In the genomic region with DNA sequence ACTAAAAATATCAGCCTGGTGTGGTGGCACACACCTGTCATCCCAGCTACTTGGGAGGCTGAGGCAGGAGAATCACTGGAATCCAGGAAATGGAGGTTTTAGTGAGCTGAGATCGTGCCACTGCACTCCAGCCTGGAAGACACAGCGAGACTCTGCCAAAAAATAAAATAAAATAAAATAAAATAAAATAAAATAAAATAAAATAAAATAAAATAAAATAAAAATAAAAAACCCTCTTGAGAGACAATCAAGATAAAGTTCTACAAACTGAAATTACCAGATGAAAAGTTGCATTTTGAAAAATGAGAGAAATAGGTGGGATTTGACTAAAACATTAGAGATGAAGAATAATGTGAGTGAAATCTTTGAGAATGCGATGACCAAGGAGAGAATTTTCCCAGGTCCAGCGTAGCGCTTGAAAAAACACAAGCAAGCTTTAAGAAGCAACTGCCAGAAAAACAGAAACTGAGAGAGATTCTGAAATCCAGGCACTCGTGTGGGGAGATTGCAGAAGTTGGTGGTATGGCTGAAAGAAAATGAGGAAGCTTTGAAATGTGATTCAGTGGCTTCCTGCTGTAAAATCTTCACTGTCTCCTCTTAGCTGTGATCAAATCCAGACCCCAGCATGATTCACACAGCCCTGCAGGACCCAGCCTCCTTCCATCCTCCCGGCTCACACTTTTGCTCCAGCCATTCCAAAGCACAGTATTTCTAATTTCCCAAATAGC, we compare ENCODE assay signal across 10 cellular contexts. TPM values are rescaled to one million over a fixed set of nuclear protein-coding genes. Genes with fewer than 3 reads are reported as not detected.
DNase-seq lines count a peak whose midpoint lies in the region; ATAC-seq and TF ChIP-seq lines count a peak whose summit lies in the region.
"Had no signal": no experiment of that assay in that cellular context is flagged by ENCODE, and none has a peak within 500 bp of the region (broad histone marks: within the 10 kb centered on the region; RNA-seq: fewer than 3 reads in every experiment).

No MANE protein-coding gene starts in this region.

- CTCF ChIA-PET in RWPE1 (lab: Yijun Ruan, JAX) (no interaction called here), PC-9 (lab: Charles Lee) (no interaction called here)
- CTCF ChIA-PET in activated CD4-positive, alpha-beta memory T cell treated with anti-CD3 and anti-CD28 coated beads, Interleukin-2, amount 10 ng/mL, durations not matched to agents 7 days and 5 days (lab: Charles Lee) = interaction anchor here (0.9 to 2.0 kb wide), 2 partner anchors 26 to 194 kb away, joined by 3 to 7 read pairs; no protein-coding TSS in a partner anchor
- CTCF ChIA-PET in CD8-positive, alpha-beta T cell (lab: Charles Lee) = interaction anchor here (1.2 kb wide), 1 partner anchor 211 kb away, joined by 3 read pairs; no protein-coding TSS in a partner anchor

- H3K4me3 ChIP-seq in cardiac muscle cell = no peak overlapping the region
- no peak overlapping the region for H3K4me3 ChIP-seq in hepatocyte
- H3K4me3 ChIP-seq in upper lobe of left lung = no peak overlapping the region
- no peak overlapping the region for H3K4me3 ChIP-seq in PC-9
- no peak overlapping the region for H3K4me3 ChIP-seq in CD8-positive, alpha-beta T cell (ENCODE audit: low read depth, low read length)

- H3K27ac ChIP-seq in cardiac muscle cell = peak overlapping the region; percentile 76
- H3K27ac ChIP-seq in RWPE1 = 0 out of 2 replicates have a peak overlapping the region, but pooled peaks have one; percentile 23
- peak overlapping the region; percentile 4 for H3K27ac ChIP-seq in hepatocyte
- H3K27ac ChIP-seq in upper lobe of left lung = peak overlapping the region in 3 of 4 donors; percentile 8 to 43 (median 41)
- H3K27ac ChIP-seq in PC-9 = no peak overlapping the region
- H3K27ac ChIP-seq in CD8-positive, alpha-beta T cell (ENCODE audit: low read depth, low read length) = no peak overlapping the region

- TF ChIP-seq POLR2A in upper lobe of left lung (IDR thresholded peaks at IDR 0.05) = no peak

- H3K27me3 ChIP-seq in cardiac muscle cell (no peaks in the 10 kb centered on the region), hepatocyte (peaks cover 4% of the 10 kb centered on the region), upper lobe of left lung (no peaks in the 10 kb centered on the region), PC-9 (ENCODE audit: insufficient read depth, low read depth) (peaks cover 84% of the 10 kb centered on the region)
- H3K27me3 ChIP-seq in CD8-positive, alpha-beta T cell (ENCODE audit: insufficient read depth, low read length) = no peaks in the 10 kb centered on the region

- H3K4me1 ChIP-seq in cardiac muscle cell (ENCODE audit: low read depth) = peaks cover 39% of the 10 kb centered on the region
- peaks cover 5% of the 10 kb centered on the region for H3K4me1 ChIP-seq in hepatocyte (ENCODE audit: insufficient read depth)
- H3K4me1 ChIP-seq in upper lobe of left lung = peaks cover 0 to 8% (median 2%) of the 10 kb centered on the region in 4 donors
- no peaks in the 10 kb centered on the region for H3K4me1 ChIP-seq in PC-9 (replicated peaks; ENCODE audit: insufficient read depth)
- H3K4me1 ChIP-seq in CD8-positive, alpha-beta T cell (ENCODE audit: insufficient read depth, low read length) = no peaks in the 10 kb centered on the region

- H3K9me3 Mint-ChIP-seq in activated CD4-positive, alpha-beta memory T cell treated with anti-CD3 and anti-CD28 coated beads, Interleukin-2, amount 10 ng/mL, durations not matched to agents 7 days and 5 days = peaks cover 4% of the 10 kb centered on the region
- H3K9me3 Mint-ChIP-seq in CD8-positive, alpha-beta T cell = peaks cover 3% of the 10 kb centered on the region

- peak overlapping the region; percentile 36 for H3K4me2 ChIP-seq in hepatocyte
- no peak overlapping the region for H3K4me2 ChIP-seq in PC-9

- H3K79me2 ChIP-seq in hepatocyte (no peaks in the 10 kb centered on the region), PC-9 (ENCODE audit: low read depth) (no peaks in the 10 kb centered on the region)

- H3K9me3 ChIP-seq in cardiac muscle cell (ENCODE audit: low read depth) = no peaks in the 10 kb centered on the region
- H3K9me3 ChIP-seq in hepatocyte (ENCODE audit: low read depth) = no peaks in the 10 kb centered on the region
- peaks cover 0 to 1% (median 0%) of the 10 kb centered on the region in 4 donors for H3K9me3 ChIP-seq in upper lobe of left lung
- no peaks in the 10 kb centered on the region for H3K9me3 ChIP-seq in PC-9 (ENCODE audit: insufficient read depth, low read depth)
- no peaks in the 10 kb centered on the region for H3K9me3 ChIP-seq in CD8-positive, alpha-beta T cell (ENCODE audit: low read length)

- no peaks in the 10 kb centered on the region for H3F3A ChIP-seq in PC-9 (ENCODE audit: insufficient read depth, low read depth)

- no peaks in the 10 kb centered on the region for H3K36me3 Mint-ChIP-seq in activated CD4-positive, alpha-beta memory T cell treated with anti-CD3 and anti-CD28 coated beads, Interleukin-2, amount 10 ng/mL, durations not matched to agents 7 days and 5 days (ENCODE audit: low read depth)
- H3K36me3 Mint-ChIP-seq in CD8-positive, alpha-beta T cell = no peaks in the 10 kb centered on the region
- H3K36me3 Mint-ChIP-seq: T-cell had no signal

- TF ChIP-seq CTCF in cardiac muscle cell (IDR thresholded peaks at IDR 0.05; ENCODE audit: low read depth, low read length) (no peak), RWPE1 (conservative IDR thresholded peaks at IDR 0.05; ENCODE audit: low read depth) (no peak), hepatocyte (IDR thresholded peaks at IDR 0.05; ENCODE audit: poor library complexity) (no peak), upper lobe of left lung (IDR thresholded peaks at IDR 0.05) (no peak), PC-9 (conservative IDR thresholded peaks at IDR 0.05) (no peak)
- no peak for TF ChIP-seq CTCF in CD8-positive, alpha-beta T cell (IDR thresholded peaks at IDR 0.05)

- H2AFZ ChIP-seq in hepatocyte (no peak overlapping the region), PC-9 (no peak overlapping the region)

- H3K9me2 ChIP-seq in hepatocyte (replicated peaks; ENCODE audit: insufficient read depth) (no peaks in the 10 kb centered on the region), PC-9 (ENCODE audit: insufficient read depth) (no peaks in the 10 kb centered on the region)

- no peak overlapping the region for H3K4me3 Mint-ChIP-seq in activated CD4-positive, alpha-beta memory T cell treated with anti-CD3 and anti-CD28 coated beads, Interleukin-2, amount 10 ng/mL, durations not matched to agents 7 days and 5 days
- H3K4me3 Mint-ChIP-seq in CD8-positive, alpha-beta T cell = no peak overlapping the region
- H3K4me3 Mint-ChIP-seq: T-cell had no signal

- peaks cover 60% of the 10 kb centered on the region for H3K27me3 Mint-ChIP-seq in activated CD4-positive, alpha-beta memory T cell treated with anti-CD3 and anti-CD28 coated beads, Interleukin-2, amount 10 ng/mL, durations not matched to agents 7 days and 5 days
- H3K27me3 Mint-ChIP-seq in CD8-positive, alpha-beta T cell (ENCODE audit: low read depth) = peaks cover 34% of the 10 kb centered on the region

- no TSS peak for BruUV-seq in PC-9 (replicated peaks; lab: Mats Ljungman, UMichigan)

- H3K4me1 Mint-ChIP-seq in activated CD4-positive, alpha-beta memory T cell treated with anti-CD3 and anti-CD28 coated beads, Interleukin-2, amount 10 ng/mL, durations not matched to agents 7 days and 5 days = peaks cover 5% of the 10 kb centered on the region
- peaks cover 6% of the 10 kb centered on the region for H3K4me1 Mint-ChIP-seq in CD8-positive, alpha-beta T cell (ENCODE audit: low read depth)

- ATAC-seq in upper lobe of left lung (ENCODE audit: low FRiP score in 2 of 2) = peak in 1 of 2 donors; percentile 81
- no peak for ATAC-seq in CD8-positive, alpha-beta T cell
- ATAC-seq: T-cell had no signal

- DNase-seq in cardiac muscle cell (ENCODE audit: low read depth in 1 of 2, low spot score in 1 of 2) (peak; percentile 48 to 68), cardiac septum (ENCODE audit: low spot score) (no peak), RWPE1 (ENCODE audit: low spot score) (no peak), hepatocyte (ENCODE audit: low spot score) (peak; percentile 71), upper lobe of left lung (peak in 1 of 2 donors; percentile 38), PC-9 (no peak)
- no peak for DNase-seq in activated CD4-positive, alpha-beta memory T cell treated with anti-CD3 and anti-CD28 coated beads, Interleukin-2, amount 10 ng/mL, durations not matched to agents 7 days and 5 days
- DNase-seq in CD8-positive, alpha-beta T cell = no peak
- DNase-seq: ACHN, T-cell had no signal

- H4K20me1 ChIP-seq in hepatocyte (ENCODE audit: insufficient read depth, poor library complexity, severe bottlenecking) = no peaks in the 10 kb centered on the region
- no peaks in the 10 kb centered on the region for H4K20me1 ChIP-seq in PC-9 (ENCODE audit: insufficient read depth)

- H3K27ac Mint-ChIP-seq in activated CD4-positive, alpha-beta memory T cell treated with anti-CD3 and anti-CD28 coated beads, Interleukin-2, amount 10 ng/mL, durations not matched to agents 7 days and 5 days = no peak overlapping the region
- H3K27ac Mint-ChIP-seq in CD8-positive, alpha-beta T cell = no peak overlapping the region
- H3K27ac Mint-ChIP-seq: T-cell had no signal

- POLR2A ChIA-PET in RWPE1 (lab: Yijun Ruan, JAX; ENCODE audit: low non-redundant PET) (no interaction called here), PC-9 (lab: Charles Lee; ENCODE audit: unreplicated experiment) (no interaction called here)
- POLR2A ChIA-PET in activated CD4-positive, alpha-beta memory T cell treated with anti-CD3 and anti-CD28 coated beads, Interleukin-2, amount 10 ng/mL, durations not matched to agents 7 days and 5 days (lab: Charles Lee) = no interaction called here
- POLR2A ChIA-PET in CD8-positive, alpha-beta T cell (lab: Charles Lee) = no interaction called here

- WGBS in hepatocyte (ENCODE audit: low lambda C conversion rate, missing lambda C conversion rate) = 42% methylated on average over 7 of the region's 7 CpGs
- 57 to 58% methylated on average over 7 of the region's 7 CpGs for WGBS in upper lobe of left lung, 2 donors

- intact Hi-C loops in cardiac septum (cut with DNase I) = no loop called here
- intact Hi-C loops in PC-9 (cut with micrococcal nuclease; ENCODE audit: unreplicated experiment) = no loop called here
- intact Hi-C loops in CD8-positive, alpha-beta T cell (cut with DNase I, micrococcal nuclease) = no loop called here

- no peak for TF ChIP-seq EP300 in upper lobe of left lung (IDR thresholded peaks at IDR 0.05)

- H3K36me3 ChIP-seq in cardiac muscle cell = no peaks in the 10 kb centered on the region
- H3K36me3 ChIP-seq in hepatocyte (replicated peaks; ENCODE audit: insufficient read depth, low read depth) = no peaks in the 10 kb centered on the region
- H3K36me3 ChIP-seq in upper lobe of left lung = no peaks in the 10 kb centered on the region
- H3K36me3 ChIP-seq in PC-9 (ENCODE audit: low read depth) = no peaks in the 10 kb centered on the region
- H3K36me3 ChIP-seq in CD8-positive, alpha-beta T cell (ENCODE audit: insufficient read depth, low read length) = no peaks in the 10 kb centered on the region

RNA-seq across cellular contexts. Expression of gene CD300E, which starts 8.1 kb away (rescaled TPM):
- total RNA-seq in cardiac muscle cell (0.07 TPM in 1 of 2 replicates, not detected in the other), cardiac septum (0.67 TPM), hepatocyte (0.03 TPM in 1 of 2 replicates, not detected in the other), upper lobe of left lung (10 to 100 TPM in 2 of 6 donors, 1 to 10 TPM in 4; 3.6 to 15.6 (median 6.7) TPM), PC-9 (2021) (not detected in 2 replicates)
- polyA plus RNA-seq in cardiac muscle cell (0.34 TPM in 1 of 2 replicates, not detected in the other), hepatocyte (0.37 TPM in 1 of 2 replicates, not detected in the other)
- not detected for total RNA-seq in activated CD4-positive, alpha-beta memory T cell treated with anti-CD3 and anti-CD28 coated beads, Interleukin-2, amount 10 ng/mL, durations not matched to agents 7 days and 5 days
- total RNA-seq in CD8-positive, alpha-beta T cell = under 1 TPM in 1 of 2 experiments, not detected in 1; 0.11 TPM

RNA-seq across cellular contexts. Expression of gene CD300LD, which starts 39.5 kb away (rescaled TPM):
- not detected in 2 replicates for total RNA-seq in cardiac muscle cell
- not detected in 2 replicates for polyA plus RNA-seq in cardiac muscle cell
- total RNA-seq in cardiac septum = not detected
- not detected in 2 replicates for total RNA-seq in hepatocyte
- polyA plus RNA-seq in hepatocyte = not detected in 2 replicates
- total RNA-seq in upper lobe of left lung = not detected
- total RNA-seq in PC-9 (2021) = not detected in 2 replicates
- total RNA-seq in activated CD4-positive, alpha-beta memory T cell treated with anti-CD3 and anti-CD28 coated beads, Interleukin-2, amount 10 ng/mL, durations not matched to agents 7 days and 5 days = not detected
- total RNA-seq in CD8-positive, alpha-beta T cell = not detected

Comparison
In these comparisons a context has a peak if more than half of its experiments do, and no peak if none do; other contexts are left out.
1. DNase-seq: peak in cardiac muscle cell (2 of 2) and hepatocyte (single experiment); none in cardiac septum (single experiment), RWPE1 (single experiment), PC-9 (0 of 2), activated CD4-positive, alpha-beta memory T cell treated with anti-CD3 and anti-CD28 coated beads, Interleukin-2, amount 10 ng/mL, durations not matched to agents 7 days and 5 days (single experiment) and CD8-positive, alpha-beta T cell (0 of 7).
2. H3K27ac ChIP-seq: peak in cardiac muscle cell (single experiment), RWPE1 (single experiment), hepatocyte (single experiment) and upper lobe of left lung (3 of 4); none in PC-9 (single experiment) and CD8-positive, alpha-beta T cell (single experiment).
3. CTCF ChIA-PET loops: an anchor here in activated CD4-positive, alpha-beta memory T cell treated with anti-CD3 and anti-CD28 coated beads, Interleukin-2, amount 10 ng/mL, durations not matched to agents 7 days and 5 days (0.9 to 2.0 kb wide) and CD8-positive, alpha-beta T cell (1.2 kb wide); none called in RWPE1 and PC-9.